1 cellular context compared by ENCODE assay signal in the genomic region with DNA sequence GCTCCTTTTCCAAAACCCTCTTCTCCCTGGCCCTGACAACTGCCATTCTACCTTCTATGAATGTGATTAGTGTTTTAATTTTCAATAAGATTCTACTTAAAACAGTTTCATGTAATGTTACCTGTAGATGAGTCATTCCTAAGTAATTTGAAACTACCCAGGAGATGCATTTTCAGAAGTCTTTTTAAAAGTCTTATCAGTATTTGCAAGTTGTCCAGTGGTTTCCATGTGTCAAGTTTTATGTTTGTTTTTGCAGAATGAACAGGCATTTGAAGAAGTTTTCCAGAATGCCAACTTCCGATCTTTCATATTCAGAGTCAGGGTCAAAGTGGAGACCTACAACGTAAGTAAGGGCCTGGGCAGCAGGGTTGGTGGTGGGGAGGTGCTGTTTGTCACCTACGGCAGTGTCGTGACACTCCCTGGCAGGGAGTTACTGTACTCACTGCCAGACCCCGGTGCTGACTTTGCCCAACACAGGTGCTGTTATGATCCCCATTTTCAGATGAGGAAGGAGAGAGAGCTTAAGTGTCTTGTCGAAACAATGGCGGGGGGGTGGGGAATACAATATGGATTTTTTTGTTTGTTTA.
A peak's percentile ranks its signal among the peaks of the same experiment; 100 is the strongest.
TF ChIP-seq lines count a peak whose summit lies in the region.

No MANE protein-coding gene starts in this region.

TF ChIP-seq in K562, 482 proteins besides CTCF, POLR2A, EP300 and RAD21 (continued from another document):
- TF ChIP-seq TAL1 (IDR thresholded peaks at IDR 0.05) (no peak), JUND (IDR thresholded peaks at IDR 0.05; ENCODE audit: borderline replicate concordance, low read depth, low read length) (peak; percentile 31; the same call in 1 of the 2 replicates), JUND (tag; IDR thresholded peaks at IDR 0.05; ENCODE audit: borderline replicate concordance, low read depth, low read length) (0 out of 3 replicates have a peak, but pooled peaks have one; percentile 16), TCF3 (CRISPR knock-in tag; IDR thresholded peaks at IDR 0.05) (peak; percentile 52)
- TF ChIP-seq, protein P1, sequence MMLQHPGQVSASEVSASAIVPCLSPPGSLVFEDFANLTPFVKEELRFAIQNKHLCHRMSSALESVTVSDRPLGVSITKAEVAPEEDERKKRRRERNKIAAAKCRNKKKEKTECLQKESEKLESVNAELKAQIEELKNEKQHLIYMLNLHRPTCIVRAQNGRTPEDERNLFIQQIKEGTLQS (IDR thresholded peaks at IDR 0.05) = peak; percentile 29; the same call in 1 of the 2 replicates
- TF ChIP-seq, protein P1 (CRISPR knock-in tag; conservative IDR thresholded peaks at IDR 0.05) = no peak
